ENCODE assay signal across 10 cellular contexts in the genomic region with DNA sequence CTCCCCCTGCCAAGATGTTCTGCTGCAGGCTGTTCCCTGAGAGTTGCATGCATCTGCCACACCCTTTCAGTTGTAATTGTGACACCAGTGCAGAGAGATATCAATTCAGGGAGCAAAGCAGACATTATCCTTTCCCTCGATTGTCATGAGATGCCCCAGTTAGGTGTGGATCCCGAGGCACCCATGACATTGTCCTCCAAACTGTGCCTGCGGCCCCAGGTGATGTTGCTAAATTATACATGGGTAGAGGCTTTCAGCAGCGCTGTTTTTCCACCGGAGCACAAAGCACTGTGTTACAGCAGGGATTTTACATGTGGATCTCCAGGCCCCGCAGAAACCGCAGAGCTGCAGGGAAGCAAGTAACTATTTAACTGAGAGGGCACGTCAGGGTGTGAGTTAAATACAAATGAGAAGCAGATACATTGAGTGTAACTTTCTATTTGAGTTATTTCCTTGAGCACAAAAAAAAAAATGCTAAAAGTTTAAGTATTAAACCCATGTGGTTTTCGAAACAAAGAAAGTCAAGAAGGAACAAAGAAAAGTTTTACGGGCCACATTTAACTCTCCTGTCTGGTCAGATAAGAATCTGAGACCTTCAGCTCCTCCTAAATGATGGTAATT.
DNase-seq lines count a peak whose midpoint lies in the region; ATAC-seq and TF ChIP-seq lines count a peak whose summit lies in the region.
"Had no signal": no experiment of that assay in that cellular context is flagged by ENCODE, and none has a peak within 500 bp of the region (broad histone marks: within the 10 kb centered on the region; RNA-seq: fewer than 3 reads in every experiment).

No MANE protein-coding gene starts in this region.

- CTCF ChIA-PET in HCT116 (lab: Charles Lee) = no interaction called here

- POLR2A ChIA-PET in HCT116 (lab: Charles Lee) = no interaction called here

- H3K4me2 ChIP-seq in HCT116 (ENCODE audit: low read length) = peak overlapping the region; percentile 40; the same call in 1 of the 2 replicates

- H3K4me3 ChIP-seq in HCT116 (replicated peaks in 1 of 2; ENCODE audit: low read depth in 1 of 2, low read length in 2 of 2) = no peak overlapping the region

- no peaks in the 10 kb centered on the region for H4K20me1 ChIP-seq in HCT116 (ENCODE audit: insufficient read depth)

- ATAC-seq in GM19023 (IDR thresholded peaks at IDR 0.05; ENCODE audit: unreplicated experiment) (peak; percentile 57), HCT116 (no peak)

- H3K79me2 ChIP-seq in HCT116 (ENCODE audit: insufficient read depth, low read length) = no peaks in the 10 kb centered on the region

- no peaks in the 10 kb centered on the region for H3K27me3 ChIP-seq in HCT116 (ENCODE audit: insufficient read depth, low read length)

- no peaks in the 10 kb centered on the region for H3K36me3 Mint-ChIP-seq in nephron (ENCODE audit: low read depth)

- H3K27me3 Mint-ChIP-seq in nephron (ENCODE audit: low read depth) = no peaks in the 10 kb centered on the region

- H3K9ac ChIP-seq in HCT116 (ENCODE audit: low read length) = no peak overlapping the region

- RAD21 ChIA-PET in HCT116 (lab: Charles Lee; ENCODE audit: low non-redundant PET in 1 of 2, low total read pairs in 2 of 2, uncharacterized antibody in 2 of 2, unreplicated experiment in 2 of 2) = no interaction called here

- TF ChIP-seq RAD21 in HCT116 (IDR thresholded peaks at IDR 0.05; ENCODE audit: low read depth) = no peak

- no peak for DNase-seq in HCT116 (ENCODE audit: low read depth, low spot score)
- DNase-seq in MV-4-11 (lab: John Stamatoyannopoulos, UW) = peak; percentile 51
- no peak for DNase-seq in midbrain (lab: John Stamatoyannopoulos, UW)
- DNase-seq in NCI-H226 = no peak
- DNase-seq in activated CD8-positive, alpha-beta memory T cell treated with anti-CD3 and anti-CD28 coated beads, Interleukin-2, amount 50 U/mL, for 48 hours = no peak
- DNase-seq in pons (ENCODE audit: low spot score) = no peak
- DNase-seq: Karpas-422 had no signal

- peaks cover 2% of the 10 kb centered on the region for H3K9me3 Mint-ChIP-seq in nephron

- no peaks in the 10 kb centered on the region for H3K9me2 ChIP-seq in HCT116 (ENCODE audit: insufficient read depth)

- TF ChIP-seq POLR2A in HCT116 (IDR thresholded peaks at IDR 0.05; ENCODE audit: borderline replicate concordance, extremely low read depth, insufficient read depth, insufficient read length) = no peak

- no peak overlapping the region for H2AFZ ChIP-seq in HCT116 (ENCODE audit: low read depth, low read length, poor library complexity, severe bottlenecking)

- no peak overlapping the region for H3K4me3 Mint-ChIP-seq in nephron
- H3K4me3 Mint-ChIP-seq: activated naive CD8-positive, alpha-beta T cell had no signal

- intact Hi-C loops in HCT116 (cut with micrococcal nuclease) = no loop called here

- peak overlapping the region; percentile 82 to 94 (median 90) for H3K27ac Mint-ChIP-seq in nephron
- H3K27ac Mint-ChIP-seq: activated naive CD8-positive, alpha-beta T cell had no signal

- peaks cover 37% of the 10 kb centered on the region for H3K4me1 Mint-ChIP-seq in nephron

- BruUV-seq in HCT116 (replicated peaks; lab: Mats Ljungman, UMichigan) = no TSS peak

- H3K4me1 ChIP-seq in HCT116 (ENCODE audit: control insufficient read depth in 1 of 2, insufficient read depth in 2 of 2, low read length in 2 of 2) = peaks cover 33 to 54% of the 10 kb centered on the region in 2 experiments

- TF ChIP-seq CTCF in HCT116 (IDR thresholded peaks at IDR 0.05 in 2 of 3, conservative IDR thresholded peaks at IDR 0.05 in 1 of 3; ENCODE audit: borderline replicate concordance in 1 of 3, insufficient read depth in 1 of 3, low read depth in 2 of 3, low read length in 2 of 3) (no peak), nephron (IDR thresholded peaks at IDR 0.05; ENCODE audit: unreplicated experiment in 3 of 3) (no peak)

- H3K27ac ChIP-seq in HCT116 (ENCODE audit: low read depth, low read length) = no peak overlapping the region

- H3K36me3 ChIP-seq in HCT116 (ENCODE audit: control insufficient read depth in 1 of 2, insufficient read depth in 2 of 2, low read length in 2 of 2) = no peaks in the 10 kb centered on the region

- no peaks in the 10 kb centered on the region for H3K9me3 ChIP-seq in HCT116 (ENCODE audit: control insufficient read depth in 1 of 2, insufficient read depth in 1 of 2, low read depth in 1 of 2, low read length in 2 of 2)

TF ChIP-seq in HCT116, 20 proteins besides CTCF, POLR2A, EP300 and RAD21:
- TF ChIP-seq SRF (IDR thresholded peaks at IDR 0.05; ENCODE audit: low read depth) = no peak
- TF ChIP-seq, protein P1, sequence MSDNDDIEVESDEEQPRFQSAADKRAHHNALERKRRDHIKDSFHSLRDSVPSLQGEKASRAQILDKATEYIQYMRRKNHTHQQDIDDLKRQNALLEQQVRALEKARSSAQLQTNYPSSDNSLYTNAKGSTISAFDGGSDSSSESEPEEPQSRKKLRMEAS (IDR thresholded peaks at IDR 0.05) = no peak
- TF ChIP-seq, protein P2, sequence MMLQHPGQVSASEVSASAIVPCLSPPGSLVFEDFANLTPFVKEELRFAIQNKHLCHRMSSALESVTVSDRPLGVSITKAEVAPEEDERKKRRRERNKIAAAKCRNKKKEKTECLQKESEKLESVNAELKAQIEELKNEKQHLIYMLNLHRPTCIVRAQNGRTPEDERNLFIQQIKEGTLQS (IDR thresholded peaks at IDR 0.05) = no peak
- no peak for TF ChIP-seq CEBPB (IDR thresholded peaks at IDR 0.05; ENCODE audit: low read depth)
- no peak for TF ChIP-seq EGR1 (IDR thresholded peaks at IDR 0.05; ENCODE audit: low read depth)
- no peak for TF ChIP-seq YY1 (IDR thresholded peaks at IDR 0.05; ENCODE audit: extremely low read depth, insufficient replicate concordance, low read depth, low read length)
- TF ChIP-seq, protein P3, sequence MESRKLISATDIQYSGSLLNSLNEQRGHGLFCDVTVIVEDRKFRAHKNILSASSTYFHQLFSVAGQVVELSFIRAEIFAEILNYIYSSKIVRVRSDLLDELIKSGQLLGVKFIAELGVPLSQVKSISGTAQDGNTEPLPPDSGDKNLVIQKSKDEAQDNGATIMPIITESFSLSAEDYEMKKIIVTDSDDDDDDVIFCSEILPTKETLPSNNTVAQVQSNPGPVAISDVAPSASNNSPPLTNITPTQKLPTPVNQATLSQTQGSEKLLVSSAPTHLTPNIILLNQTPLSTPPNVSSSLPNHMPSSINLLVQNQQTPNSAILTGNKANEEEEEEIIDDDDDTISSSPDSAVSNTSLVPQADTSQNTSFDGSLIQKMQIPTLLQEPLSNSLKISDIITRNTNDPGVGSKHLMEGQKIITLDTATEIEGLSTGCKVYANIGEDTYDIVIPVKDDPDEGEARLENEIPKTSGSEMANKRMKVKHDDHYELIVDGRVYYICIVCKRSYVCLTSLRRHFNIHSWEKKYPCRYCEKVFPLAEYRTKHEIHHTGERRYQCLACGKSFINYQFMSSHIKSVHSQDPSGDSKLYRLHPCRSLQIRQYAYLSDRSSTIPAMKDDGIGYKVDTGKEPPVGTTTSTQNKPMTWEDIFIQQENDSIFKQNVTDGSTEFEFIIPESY (IDR thresholded peaks at IDR 0.05; ENCODE audit: extremely low read depth, insufficient replicate concordance, low read length) = no peak
